33 cellular contexts compared by ENCODE assay signal in genomic region chr4:52946811-52947210, GRCh38.
DNase-seq lines count a peak whose midpoint lies in the region; ATAC-seq and TF ChIP-seq lines count a peak whose summit lies in the region.
"Had no signal": no experiment of that assay in that cellular context is flagged by ENCODE, and none has a peak within 500 bp of the region (broad histone marks: within the 10 kb centered on the region; RNA-seq: fewer than 3 reads in every experiment).

No MANE protein-coding gene starts in this region.

- no peaks in the 10 kb centered on the region for H3K27me3 Mint-ChIP-seq in nephron (ENCODE audit: low read depth)
- H3K27me3 Mint-ChIP-seq in activated T-cell treated with anti-CD3 and anti-CD28 coated beads, Interleukin-2, amount 50 U/mL, for 24 hours: no peaks in the 10 kb centered on the region
- H3K27me3 Mint-ChIP-seq: activated CD4-positive, alpha-beta memory T cell treated with anti-CD3 and anti-CD28 coated beads, Interleukin-2, amount 10 ng/mL, durations not matched to agents 7 days and 5 days; activated naive CD4-positive, alpha-beta T cell treated with anti-CD3 and anti-CD28 coated beads, Interleukin-2, amount 50 U/mL, for 24 hours; activated T-helper 17 cell treated with anti-CD3 and anti-CD28 coated beads, Interleukin-2, amount 50 U/mL, for 72 hours; effector memory CD8-positive, alpha-beta T cell; naive B cell; stimulated activated naive CD8-positive, alpha-beta T cell treated with anti-CD3 and anti-CD28 coated beads, Interleukin-15, Interleukin-2, amounts not matched to agents 100 ng/mL and 50 ng/mL, for 24 hours had no signal

- peak overlapping the region in 1 of 2 donors; percentile 6 for H3K27ac ChIP-seq in testis
- H3K27ac ChIP-seq: GM23248, thoracic aorta had no signal

- no peaks in the 10 kb centered on the region for H3K36me3 Mint-ChIP-seq in nephron (ENCODE audit: low read depth)
- H3K36me3 Mint-ChIP-seq in activated T-cell treated with anti-CD3 and anti-CD28 coated beads, Interleukin-2, amount 50 U/mL, for 24 hours (ENCODE audit: low read depth): peaks cover 23% of the 10 kb centered on the region

- peaks cover 89% of the 10 kb centered on the region for H3K4me1 Mint-ChIP-seq in nephron
- H3K4me1 Mint-ChIP-seq in activated T-cell treated with anti-CD3 and anti-CD28 coated beads, Interleukin-2, amount 50 U/mL, for 24 hours (ENCODE audit: low read depth): no peaks in the 10 kb centered on the region
- H3K4me1 Mint-ChIP-seq: activated CD4-positive, alpha-beta memory T cell treated with anti-CD3 and anti-CD28 coated beads, Interleukin-2, amount 10 ng/mL, durations not matched to agents 7 days and 5 days; activated naive CD4-positive, alpha-beta T cell treated with anti-CD3 and anti-CD28 coated beads, Interleukin-2, amount 50 U/mL, for 24 hours; activated T-helper 17 cell treated with anti-CD3 and anti-CD28 coated beads, Interleukin-2, amount 50 U/mL, for 72 hours; CD14-positive monocyte; naive B cell had no signal

- H3K4me3 ChIP-seq in testis: no peak overlapping the region
- H3K4me3 ChIP-seq: GM23248, thoracic aorta had no signal

- H3K9me3 Mint-ChIP-seq in nephron: no peaks in the 10 kb centered on the region
- H3K9me3 Mint-ChIP-seq in activated T-cell treated with anti-CD3 and anti-CD28 coated beads, Interleukin-2, amount 50 U/mL, for 24 hours: no peaks in the 10 kb centered on the region
- H3K9me3 Mint-ChIP-seq: activated CD4-positive, alpha-beta memory T cell treated with anti-CD3 and anti-CD28 coated beads, Interleukin-2, amount 10 ng/mL, durations not matched to agents 7 days and 5 days; activated naive CD4-positive, alpha-beta T cell treated with anti-CD3 and anti-CD28 coated beads, Interleukin-2, amount 50 U/mL, for 24 hours; activated T-helper 17 cell treated with anti-CD3 and anti-CD28 coated beads, Interleukin-2, amount 50 U/mL, for 72 hours; effector memory CD8-positive, alpha-beta T cell; naive B cell; stimulated activated naive CD8-positive, alpha-beta T cell treated with anti-CD3 and anti-CD28 coated beads, Interleukin-15, Interleukin-2, amounts not matched to agents 100 ng/mL and 50 ng/mL, for 24 hours had no signal

- 57 to 67% methylated on average over 2 of the region's 2 CpGs for WGBS in testis, 2 donors

- H3K27me3 ChIP-seq in testis: no peaks in the 10 kb centered on the region
- H3K27me3 ChIP-seq: spleen had no signal

- peak; percentile 41 for DNase-seq in NCI-H82 (lab: John Stamatoyannopoulos, UW)
- DNase-seq in NCI-H82 treated with DMSO at 0.1 percent for 48 hours (lab: John Stamatoyannopoulos, UW; ENCODE audit: unreplicated experiment): no peak
- DNase-seq in Right ventricle myocardium superior: peak; percentile 42
- peak; percentile 46 for DNase-seq in testis
- no peak for DNase-seq in activated T-cell treated with anti-CD3 and anti-CD28 coated beads, Interleukin-2, amount 50 U/mL, for 24 hours
- DNase-seq: 8988T; activated CD4-positive, alpha-beta memory T cell treated with anti-CD3 and anti-CD28 coated beads, Interleukin-2, amount 10 ng/mL, durations not matched to agents 7 days and 5 days; activated CD4-positive, CD25-positive, alpha-beta regulatory T cell treated with anti-CD3 and anti-CD28 coated beads, Interleukin-2, amount 50 U/mL, for 72 hours; activated CD8-positive, alpha-beta memory T cell treated with anti-CD3 and anti-CD28 coated beads, Interleukin-2, amount 50 U/mL, for 48 hours; amygdala; Calu3; DND-41; effector memory CD8-positive, alpha-beta T cell; GM23248; IMR-90; MV-4-11; naive B cell; NCI-H146; NCI-H2107; NCI-H510A treated with DMSO at 0.1 percent for 48 hours; NK-92 treated with Interleukin-12 subunit alpha and Interleukin-12 subunit beta, amount 100 ng/mL, for 24 hours; spleen; stimulated activated CD4-positive, alpha-beta T cell treated with anti-CD3 and anti-CD28 coated beads, Interleukin-2, amount 100 ng/mL, for 24 hours; stimulated activated CD8-positive, alpha-beta memory T cell treated with anti-CD3 and anti-CD28 coated beads, Interleukin-4, amount 100 ng/mL, for 48 hours; T-helper 2 cell had no signal

- TF ChIP-seq CTCF in nephron (IDR thresholded peaks at IDR 0.05; ENCODE audit: unreplicated experiment in 3 of 3) (no peak), testis (IDR thresholded peaks at IDR 0.05) (no peak)

- ATAC-seq in Right ventricle myocardium superior (ENCODE audit: poor library complexity) (peak; percentile 96), HG03565 (IDR thresholded peaks at IDR 0.05; ENCODE audit: unreplicated experiment) (no peak), GM18498 (IDR thresholded peaks at IDR 0.05; ENCODE audit: unreplicated experiment) (no peak)
- ATAC-seq: activated T-helper 17 cell treated with anti-CD3 and anti-CD28 coated beads, Interleukin-2, amount 50 U/mL, for 72 hours; effector memory CD8-positive, alpha-beta T cell had no signal

- no peak for TF ChIP-seq POLR2A in testis (IDR thresholded peaks at IDR 0.05)

- H3K4me3 Mint-ChIP-seq in nephron: peak overlapping the region; percentile 20 to 81 (median 78)
- H3K4me3 Mint-ChIP-seq in activated T-cell treated with anti-CD3 and anti-CD28 coated beads, Interleukin-2, amount 50 U/mL, for 24 hours: no peak overlapping the region
- H3K4me3 Mint-ChIP-seq: activated CD4-positive, alpha-beta memory T cell treated with anti-CD3 and anti-CD28 coated beads, Interleukin-2, amount 10 ng/mL, durations not matched to agents 7 days and 5 days; activated naive CD4-positive, alpha-beta T cell treated with anti-CD3 and anti-CD28 coated beads, Interleukin-2, amount 50 U/mL, for 24 hours; activated T-helper 17 cell treated with anti-CD3 and anti-CD28 coated beads, Interleukin-2, amount 50 U/mL, for 72 hours; CD14-positive monocyte; effector memory CD8-positive, alpha-beta T cell; naive B cell; stimulated activated naive CD8-positive, alpha-beta T cell treated with anti-CD3 and anti-CD28 coated beads, Interleukin-15, Interleukin-2, amounts not matched to agents 100 ng/mL and 50 ng/mL, for 24 hours had no signal

- intact Hi-C loops in Right ventricle myocardium superior (cut with DNase I) (no loop called here), testis (cut with DNase I; ENCODE audit: low total_unique reads) (no loop called here)

- peak overlapping the region; percentile 92 to 96 (median 92) for H3K27ac Mint-ChIP-seq in nephron
- H3K27ac Mint-ChIP-seq in activated T-cell treated with anti-CD3 and anti-CD28 coated beads, Interleukin-2, amount 50 U/mL, for 24 hours: no peak overlapping the region
- H3K27ac Mint-ChIP-seq: activated CD4-positive, alpha-beta memory T cell treated with anti-CD3 and anti-CD28 coated beads, Interleukin-2, amount 10 ng/mL, durations not matched to agents 7 days and 5 days; activated naive CD4-positive, alpha-beta T cell treated with anti-CD3 and anti-CD28 coated beads, Interleukin-2, amount 50 U/mL, for 24 hours; activated T-helper 17 cell treated with anti-CD3 and anti-CD28 coated beads, Interleukin-2, amount 50 U/mL, for 72 hours; CD14-positive monocyte; effector memory CD8-positive, alpha-beta T cell; stimulated activated naive CD8-positive, alpha-beta T cell treated with anti-CD3 and anti-CD28 coated beads, Interleukin-15, Interleukin-2, amounts not matched to agents 100 ng/mL and 50 ng/mL, for 24 hours had no signal

- peaks cover 18% of the 10 kb centered on the region for H3K4me1 ChIP-seq in testis
- H3K4me1 ChIP-seq: spleen had no signal

- H3K9me3 ChIP-seq in testis: no peaks in the 10 kb centered on the region
- H3K9me3 ChIP-seq: spleen, thoracic aorta had no signal

- H3K36me3 ChIP-seq in testis (ENCODE audit: low read depth, missing control alignments): no peaks in the 10 kb centered on the region
- H3K36me3 ChIP-seq: thoracic aorta had no signal

Comparison
In these comparisons a context has a peak if more than half of its experiments do, and no peak if none do; other contexts are left out.
1. DNase-seq: peak in NCI-H82 (single experiment), Right ventricle myocardium superior (single experiment) and testis (single experiment); none in NCI-H82 treated with DMSO at 0.1 percent for 48 hours (single experiment) and activated T-cell treated with anti-CD3 and anti-CD28 coated beads, Interleukin-2, amount 50 U/mL, for 24 hours (single experiment).